1 cellular context compared by ENCODE assay signal in the genomic region with DNA sequence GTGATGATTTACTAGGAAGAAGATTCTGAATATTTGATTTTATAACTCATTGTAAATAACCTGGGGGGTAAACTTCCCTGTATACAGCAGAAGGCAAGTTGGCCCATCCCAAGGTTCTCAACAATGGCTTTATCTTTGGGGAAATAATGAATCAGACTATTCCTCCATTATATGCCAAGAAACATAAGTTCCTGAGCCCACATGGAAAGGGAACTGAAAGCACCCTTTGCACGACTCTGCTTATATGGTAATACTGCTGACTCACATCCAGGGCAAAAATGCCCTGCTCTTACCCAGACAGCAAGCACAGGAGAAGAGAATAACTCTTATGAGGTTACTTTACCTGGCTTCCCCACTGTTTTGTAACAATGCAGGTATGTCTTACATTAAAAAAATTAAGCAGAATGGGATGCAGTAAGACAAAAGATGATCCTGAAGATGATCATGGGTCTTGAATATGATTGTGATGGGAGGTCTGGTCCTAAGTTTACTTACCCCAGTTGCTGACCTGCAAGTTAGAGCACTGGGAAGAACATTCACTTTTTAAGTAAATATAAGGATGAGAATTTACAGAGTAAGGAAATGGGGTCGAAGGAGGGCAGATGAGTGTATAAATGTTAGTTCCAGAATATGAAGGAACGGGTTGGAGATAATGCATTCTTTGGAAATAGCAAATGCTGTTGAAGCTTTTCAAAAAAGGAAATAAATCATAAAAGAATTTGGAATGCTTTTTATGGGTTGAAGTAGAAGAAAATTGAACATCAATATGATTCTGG.
TF ChIP-seq lines count a peak whose summit lies in the region.

No MANE protein-coding gene starts in this region.

TF ChIP-seq in GM23338, 12 proteins besides CTCF, POLR2A, EP300 and RAD21 (continued from another document):
- TF ChIP-seq, protein P1, sequence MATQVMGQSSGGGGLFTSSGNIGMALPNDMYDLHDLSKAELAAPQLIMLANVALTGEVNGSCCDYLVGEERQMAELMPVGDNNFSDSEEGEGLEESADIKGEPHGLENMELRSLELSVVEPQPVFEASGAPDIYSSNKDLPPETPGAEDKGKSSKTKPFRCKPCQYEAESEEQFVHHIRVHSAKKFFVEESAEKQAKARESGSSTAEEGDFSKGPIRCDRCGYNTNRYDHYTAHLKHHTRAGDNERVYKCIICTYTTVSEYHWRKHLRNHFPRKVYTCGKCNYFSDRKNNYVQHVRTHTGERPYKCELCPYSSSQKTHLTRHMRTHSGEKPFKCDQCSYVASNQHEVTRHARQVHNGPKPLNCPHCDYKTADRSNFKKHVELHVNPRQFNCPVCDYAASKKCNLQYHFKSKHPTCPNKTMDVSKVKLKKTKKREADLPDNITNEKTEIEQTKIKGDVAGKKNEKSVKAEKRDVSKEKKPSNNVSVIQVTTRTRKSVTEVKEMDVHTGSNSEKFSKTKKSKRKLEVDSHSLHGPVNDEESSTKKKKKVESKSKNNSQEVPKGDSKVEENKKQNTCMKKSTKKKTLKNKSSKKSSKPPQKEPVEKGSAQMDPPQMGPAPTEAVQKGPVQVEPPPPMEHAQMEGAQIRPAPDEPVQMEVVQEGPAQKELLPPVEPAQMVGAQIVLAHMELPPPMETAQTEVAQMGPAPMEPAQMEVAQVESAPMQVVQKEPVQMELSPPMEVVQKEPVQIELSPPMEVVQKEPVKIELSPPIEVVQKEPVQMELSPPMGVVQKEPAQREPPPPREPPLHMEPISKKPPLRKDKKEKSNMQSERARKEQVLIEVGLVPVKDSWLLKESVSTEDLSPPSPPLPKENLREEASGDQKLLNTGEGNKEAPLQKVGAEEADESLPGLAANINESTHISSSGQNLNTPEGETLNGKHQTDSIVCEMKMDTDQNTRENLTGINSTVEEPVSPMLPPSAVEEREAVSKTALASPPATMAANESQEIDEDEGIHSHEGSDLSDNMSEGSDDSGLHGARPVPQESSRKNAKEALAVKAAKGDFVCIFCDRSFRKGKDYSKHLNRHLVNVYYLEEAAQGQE (IDR thresholded peaks at IDR 0.05; ENCODE audit: unreplicated experiment) = no peak
